Comparison of ENCODE assay signal across 18 cellular contexts in the genomic region with DNA sequence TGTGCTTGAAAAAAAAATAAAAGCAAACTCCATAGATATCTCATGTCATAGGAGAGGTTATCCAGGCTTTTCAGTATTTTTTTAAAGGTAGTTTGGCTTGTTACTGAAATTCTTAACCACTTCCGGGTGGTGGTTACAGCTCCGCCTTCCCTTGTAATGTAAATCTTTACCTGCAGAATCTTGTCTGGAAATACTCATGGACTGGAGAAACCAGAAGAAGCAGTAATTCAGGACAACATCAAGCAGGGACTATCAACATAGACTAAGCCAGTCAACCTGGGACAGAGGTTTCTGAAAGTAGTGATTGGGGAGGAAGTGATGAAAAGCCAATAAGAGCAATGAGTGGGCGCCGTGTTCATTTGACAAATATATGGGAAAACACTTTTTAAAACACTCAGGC.
DNase-seq lines count a peak whose midpoint lies in the region; ATAC-seq, FAIRE-seq and TF ChIP-seq lines count a peak whose summit lies in the region.
"Had no signal": no experiment of that assay in that cellular context is flagged by ENCODE, and none has a peak within 500 bp of the region (broad histone marks: within the 10 kb centered on the region; RNA-seq: fewer than 3 reads in every experiment).

No MANE protein-coding gene starts in this region.

- no peaks in the 10 kb centered on the region for H3K23me2 ChIP-seq in H1 (ENCODE audit: low read depth, low read length)

- H3K27ac ChIP-seq in RWPE1: no peak overlapping the region
- no peak overlapping the region for H3K27ac ChIP-seq in H1 (ENCODE audit: low read depth, low read length)
- no peak overlapping the region for H3K27ac ChIP-seq in upper lobe of left lung
- H3K27ac ChIP-seq: body of pancreas, ovary had no signal

- WGBS in H1 (ENCODE audit: extremely low coverage in 1 of 2, insufficient coverage in 1 of 2, insufficient read length in 1 of 2, insufficient replicate concordance in 2 of 2, low coverage in 1 of 2, low lambda C conversion rate in 2 of 2, missing lambda C conversion rate in 1 of 2), 2 experiments: 78% methylated on average over 4 of the region's 4 CpGs; no CpG with 5 or more reads in 1 of the 2 experiments
- WGBS in upper lobe of left lung, 2 donors: 66 to 67% methylated on average over 4 of the region's 4 CpGs

- intact Hi-C loops in activated naive CD4-positive, alpha-beta T cell treated with anti-CD3 and anti-CD28 coated beads for 36 hours (cut with micrococcal nuclease): loop anchor here (1.0 kb wide), 2 partner anchors 12 to 17 kb away; no protein-coding TSS in a partner anchor

- peaks cover 56% of the 10 kb centered on the region for H3K4me1 Mint-ChIP-seq in activated naive CD4-positive, alpha-beta T cell treated with anti-CD3 and anti-CD28 coated beads for 36 hours (ENCODE audit: low read depth)
- H3K4me1 Mint-ChIP-seq in stimulated activated effector memory CD8-positive, alpha-beta T cell treated with anti-CD3 and anti-CD28 coated beads, Interleukin-12 subunit alpha, Interleukin-12 subunit beta, amount 100 ng/mL, for 72 hours: peaks cover 27% of the 10 kb centered on the region

- H3K9ac ChIP-seq in H1 (replicated peaks in 1 of 4; ENCODE audit: extremely low read depth in 1 of 4, low read depth in 3 of 4, low read length in 3 of 4): no peak overlapping the region

- peak overlapping the region; percentile 4 to 49; a peak in 2 of 4 replicates for H3K4me2 ChIP-seq in H1 (ENCODE audit: insufficient read depth in 1 of 2, low read depth in 2 of 2, low read length in 2 of 2)

- POLR2A ChIA-PET in RWPE1 (lab: Yijun Ruan, JAX; ENCODE audit: low non-redundant PET) (no interaction called here), H1 (lab: Charles Lee; ENCODE audit: partially characterized antibody) (interaction anchor here (0.6 kb wide), 1 partner anchor 9 kb away, joined by 3 read pairs; no protein-coding TSS in a partner anchor)

- no peak for TF ChIP-seq CTCF in RWPE1 (conservative IDR thresholded peaks at IDR 0.05; ENCODE audit: low read depth)
- no peak for TF ChIP-seq CTCF in H1 (IDR thresholded peaks at IDR 0.05; ENCODE audit: control extremely low read depth in 1 of 3, insufficient read depth in 1 of 3, low read depth in 1 of 3, low read length in 3 of 3)
- no peak for TF ChIP-seq CTCF in GM13977 (IDR thresholded peaks at IDR 0.05; ENCODE audit: extremely low read depth, insufficient read depth, missing control alignments)
- TF ChIP-seq CTCF in upper lobe of left lung (IDR thresholded peaks at IDR 0.05): no peak

- H2AK5ac ChIP-seq in H1 (ENCODE audit: low read depth, low read length): no peak overlapping the region

- TF ChIP-seq POLR2A in H1 (IDR thresholded peaks at IDR 0.05; ENCODE audit: control extremely low read depth in 1 of 2, low read depth in 2 of 2, low read length in 2 of 2) (no peak), upper lobe of left lung (IDR thresholded peaks at IDR 0.05) (no peak)

- peak; percentile 7 for FAIRE-seq in H1 (lab: Jason Lieb, UNC)
- FAIRE-seq: GM12892, H54 had no signal

- no peak overlapping the region for H3K4me3 Mint-ChIP-seq in activated naive CD4-positive, alpha-beta T cell treated with anti-CD3 and anti-CD28 coated beads for 36 hours
- no peak overlapping the region for H3K4me3 Mint-ChIP-seq in stimulated activated effector memory CD8-positive, alpha-beta T cell treated with anti-CD3 and anti-CD28 coated beads, Interleukin-12 subunit alpha, Interleukin-12 subunit beta, amount 100 ng/mL, for 72 hours

- H2BK20ac ChIP-seq in H1 (ENCODE audit: low read length): no peak overlapping the region; the same call in 1 of the 2 replicates

- no peak overlapping the region for H3K18ac ChIP-seq in H1 (ENCODE audit: extremely low read depth, low read length)

- H4K8ac ChIP-seq in H1 (ENCODE audit: extremely low read depth, insufficient read depth, low read length): no peak overlapping the region

- ATAC-seq in stimulated activated effector memory CD8-positive, alpha-beta T cell treated with anti-CD3 and anti-CD28 coated beads, Interleukin-12 subunit alpha, Interleukin-12 subunit beta, amount 100 ng/mL, for 72 hours: peak; percentile 55
- ATAC-seq in GM19452 (IDR thresholded peaks at IDR 0.05; ENCODE audit: unreplicated experiment) (no peak), upper lobe of left lung (ENCODE audit: low FRiP score in 2 of 2) (no peak)
- ATAC-seq: body of pancreas, Panc1 had no signal

- DNase-seq in activated naive CD4-positive, alpha-beta T cell treated with anti-CD3 and anti-CD28 coated beads for 36 hours: peak; percentile 36
- no peak for DNase-seq in activated naive CD4-positive, alpha-beta T cell (lab: John Stamatoyannopoulos, UW)
- DNase-seq in RWPE1 (ENCODE audit: low spot score) (peak; percentile 62), H1 (ENCODE audit: low read depth in 1 of 2, low spot score in 2 of 2) (no peak), GM13977 (ENCODE audit: low spot score) (no peak), upper lobe of left lung (no peak)
- DNase-seq in stimulated activated effector memory CD8-positive, alpha-beta T cell treated with anti-CD3 and anti-CD28 coated beads, Interleukin-12 subunit alpha, Interleukin-12 subunit beta, amount 100 ng/mL, for 72 hours (ENCODE audit: low spot score in 2 of 2): no peak
- DNase-seq: activated CD8-positive, alpha-beta memory T cell treated with anti-CD3 and anti-CD28 coated beads, Interleukin-2, amount 50 U/mL, for 4 hours; body of pancreas; DMS79 treated with DMSO at 0.1 percent for 48 hours; NCI-H1417 treated with DMSO at 0.1 percent for 48 hours; NCI-H446 treated with DMSO at 0.1 percent for 48 hours; ovary; T-helper 9 cell had no signal

- H3K36me3 ChIP-seq in H1 (ENCODE audit: control insufficient read depth in 2 of 4, insufficient read depth in 4 of 4, low read length in 3 of 4) (no peaks in the 10 kb centered on the region), upper lobe of left lung (peaks cover 0 to 3% (median 0%) of the 10 kb centered on the region in 4 donors)
- H3K36me3 ChIP-seq: ovary had no signal

- H3K79me1 ChIP-seq in H1 (ENCODE audit: low read depth, low read length): no peaks in the 10 kb centered on the region

- H4K20me1 ChIP-seq in H1 (replicated peaks in 1 of 2; ENCODE audit: control insufficient read depth in 1 of 2, insufficient read depth in 2 of 2, low read length in 2 of 2): no peaks in the 10 kb centered on the region

- H2BK12ac ChIP-seq in H1 (ENCODE audit: low read depth, low read length): no peak overlapping the region

- H2BK5ac ChIP-seq in H1 (ENCODE audit: low read depth, low read length): no peak overlapping the region

- H3K9me3 ChIP-seq in H1 (ENCODE audit: insufficient read depth in 2 of 2, low read depth in 1 of 2, low read length in 1 of 2) (no peaks in the 10 kb centered on the region), upper lobe of left lung (no peaks in the 10 kb centered on the region)
- H3K9me3 ChIP-seq: body of pancreas, ovary had no signal

- H3K27me3 Mint-ChIP-seq in activated naive CD4-positive, alpha-beta T cell treated with anti-CD3 and anti-CD28 coated beads for 36 hours (ENCODE audit: low read depth): no peaks in the 10 kb centered on the region

- no peak overlapping the region for H3K14ac ChIP-seq in H1 (ENCODE audit: insufficient read length)

- H3K27me3 ChIP-seq in H1 (replicated peaks in 1 of 4; ENCODE audit: control insufficient read depth in 3 of 4, extremely low read depth in 1 of 4, insufficient read depth in 3 of 4, low read length in 3 of 4) (no peaks in the 10 kb centered on the region), upper lobe of left lung (no peaks in the 10 kb centered on the region)
- H3K27me3 ChIP-seq: body of pancreas, ovary had no signal

- no peak overlapping the region for H3K23ac ChIP-seq in H1 (ENCODE audit: insufficient read length)

- TF ChIP-seq EP300 in H1 (IDR thresholded peaks at IDR 0.05; ENCODE audit: borderline replicate concordance in 1 of 2, low read depth in 2 of 2, low read length in 2 of 2) (no peak), upper lobe of left lung (IDR thresholded peaks at IDR 0.05) (no peak)

- H3K4me3 ChIP-seq in H1 (ENCODE audit: extremely low read depth in 1 of 4, insufficient read depth in 2 of 4, low read depth in 3 of 4, low read length in 4 of 4) (peak overlapping the region in 1 of 4 experiments; percentile 16; a peak in 1 of 8 replicates), upper lobe of left lung (no peak overlapping the region)
- H3K4me3 ChIP-seq: body of pancreas, ovary had no signal

- H4K91ac ChIP-seq in H1 (replicated peaks; ENCODE audit: insufficient read length, low read length): no peak overlapping the region

- in situ Hi-C loops in GM13977 (cut with MboI; ENCODE audit: low pct_unique_long_range_greater_than_20kb, low sequenced_read_pairs, unreplicated experiment): no loop called here

- no peak overlapping the region for H4K5ac ChIP-seq in H1 (ENCODE audit: insufficient read length, low read depth, low read length)

- TF ChIP-seq RAD21 in H1 (IDR thresholded peaks at IDR 0.05 in 1 of 2, conservative IDR thresholded peaks at IDR 0.05 in 1 of 2; ENCODE audit: low read depth in 2 of 2, low read length in 2 of 2): no peak

- peak overlapping the region; percentile 26 for H3K27ac Mint-ChIP-seq in activated naive CD4-positive, alpha-beta T cell treated with anti-CD3 and anti-CD28 coated beads for 36 hours
- no peak overlapping the region for H3K27ac Mint-ChIP-seq in stimulated activated effector memory CD8-positive, alpha-beta T cell treated with anti-CD3 and anti-CD28 coated beads, Interleukin-12 subunit alpha, Interleukin-12 subunit beta, amount 100 ng/mL, for 72 hours

- no peaks in the 10 kb centered on the region for H3K79me2 ChIP-seq in H1 (ENCODE audit: control insufficient read depth in 1 of 2, insufficient read depth in 2 of 2, low read length in 2 of 2)

- no peak overlapping the region for H2BK15ac ChIP-seq in H1 (ENCODE audit: low read length)

- CTCF ChIA-PET in activated naive CD4-positive, alpha-beta T cell treated with anti-CD3 and anti-CD28 coated beads for 36 hours (lab: Charles Lee): interaction anchor here (0.7 kb wide), 1 partner anchor 527 kb away, joined by 3 read pairs; no protein-coding TSS in a partner anchor
- CTCF ChIA-PET in RWPE1 (lab: Yijun Ruan, JAX) (interaction anchor here (0.6 kb wide), 1 partner anchor 61 kb away, joined by 3 read pairs; no protein-coding TSS in a partner anchor), H1 (lab: Charles Lee; ENCODE audit: partially characterized antibody) (no interaction called here)

- H3K4me1 ChIP-seq in H1 (replicated peaks in 1 of 4; ENCODE audit: control insufficient read depth in 3 of 4, insufficient read depth in 4 of 4, low read length in 3 of 4) (peaks cover 0 to 12% (median 6%) of the 10 kb centered on the region in 4 experiments; a peak in 6 of 7 replicates), upper lobe of left lung (peaks cover 7 to 17% (median 13%) of the 10 kb centered on the region in 4 donors)

- H3K56ac ChIP-seq in H1 (replicated peaks; ENCODE audit: insufficient read length, low read depth, low read length): no peak overlapping the region

- H2BK120ac ChIP-seq in H1 (replicated peaks; ENCODE audit: low read depth, low read length): no peak overlapping the region

- H3K4ac ChIP-seq in H1 (replicated peaks; ENCODE audit: insufficient read length, low read depth, low read length): no peak overlapping the region

- no peaks in the 10 kb centered on the region for H3K9me3 Mint-ChIP-seq in activated naive CD4-positive, alpha-beta T cell treated with anti-CD3 and anti-CD28 coated beads for 36 hours
- no peaks in the 10 kb centered on the region for H3K9me3 Mint-ChIP-seq in stimulated activated effector memory CD8-positive, alpha-beta T cell treated with anti-CD3 and anti-CD28 coated beads, Interleukin-12 subunit alpha, Interleukin-12 subunit beta, amount 100 ng/mL, for 72 hours

- H3K36me3 Mint-ChIP-seq in activated naive CD4-positive, alpha-beta T cell treated with anti-CD3 and anti-CD28 coated beads for 36 hours (ENCODE audit: low read depth): no peaks in the 10 kb centered on the region
- peaks cover 6% of the 10 kb centered on the region for H3K36me3 Mint-ChIP-seq in stimulated activated effector memory CD8-positive, alpha-beta T cell treated with anti-CD3 and anti-CD28 coated beads, Interleukin-12 subunit alpha, Interleukin-12 subunit beta, amount 100 ng/mL, for 72 hours

- no peak overlapping the region for H2AFZ ChIP-seq in H1 (ENCODE audit: low read length)

Comparison
In these comparisons a context has a peak if more than half of its experiments do, and no peak if none do; other contexts are left out.
1. DNase-seq: peak in activated naive CD4-positive, alpha-beta T cell treated with anti-CD3 and anti-CD28 coated beads for 36 hours (single experiment) and RWPE1 (single experiment); none in activated naive CD4-positive, alpha-beta T cell (0 of 4), H1 (0 of 2), stimulated activated effector memory CD8-positive, alpha-beta T cell treated with anti-CD3 and anti-CD28 coated beads, Interleukin-12 subunit alpha, Interleukin-12 subunit beta, amount 100 ng/mL, for 72 hours (0 of 2), GM13977 (single experiment) and upper lobe of left lung (0 of 2).